In genomic region chr7:85821926-85822325, GRCh38 we compare ENCODE assay signal across 25 cellular contexts.
"Had no signal": no experiment of that assay in that cellular context is flagged by ENCODE, and none has a peak within 500 bp of the region (broad histone marks: within the 10 kb centered on the region; RNA-seq: fewer than 3 reads in every experiment).

No MANE protein-coding gene starts in this region.

- ATAC-seq: left cardiac atrium, left lobe of liver, natural killer cell, pancreas, right cardiac atrium had no signal

- H3K9me3 ChIP-seq: pancreas, prostate gland, sigmoid colon, vagina had no signal

- H3K27ac ChIP-seq: pancreas, prostate gland, sigmoid colon, tibial nerve, vagina had no signal

- DNase-seq: hippocampal formation; immature natural killer cell; islet precursor cell; kidney glomerular epithelial cell; left cardiac atrium; naive B cell; natural killer cell; nephron progenitor cell; nucleus accumbens; retina; right cardiac atrium; sigmoid colon; small intestine; stimulated activated CD4-positive, alpha-beta T cell treated with anti-CD3 and anti-CD28 coated beads, Interleukin-1b, Interleukin-23, amount 100 ng/mL, for 48 hours; stimulated activated CD4-positive, alpha-beta T cell treated with anti-CD3 and anti-CD28 coated beads, Interleukin-2, amount 100 ng/mL, for 48 hours; stimulated activated CD4-positive, alpha-beta T cell treated with anti-CD3 and anti-CD28 coated beads, Interleukin-4, amount 100 ng/mL, for 4 hours; stimulated activated CD8-positive, alpha-beta memory T cell treated with anti-CD3 and anti-CD28 coated beads, Interleukin-4, amount 100 ng/mL, for 48 hours; stimulated activated naive B cell treated with anti-CD40 and anti-IgM and Interleukin-4, amounts not matched to agents 10 μg/mL and 1 μg/mL and 100 μg/mL, for 72 hours; substantia nigra had no signal

- H3K36me3 ChIP-seq: pancreas, prostate gland, sigmoid colon, vagina had no signal

- FAIRE-seq: pancreas had no signal

- H3K4me1 ChIP-seq: pancreas, prostate gland, sigmoid colon, tibial nerve, vagina had no signal

- H3K27me3 ChIP-seq: pancreas, sigmoid colon, tibial nerve, vagina had no signal

- H3K4me3 ChIP-seq: lung, pancreas, prostate gland, sigmoid colon, tibial nerve, vagina had no signal
